In genomic region chr10:99975106-99975829, GRCh38 we compare ENCODE assay signal across 14 cellular contexts. TPM values are rescaled to one million over a fixed set of nuclear protein-coding genes. Genes with fewer than 3 reads are reported as not detected.
DNase-seq lines count a peak whose midpoint lies in the region; ATAC-seq and TF ChIP-seq lines count a peak whose summit lies in the region.
"Had no signal": no experiment of that assay in that cellular context is flagged by ENCODE, and none has a peak within 500 bp of the region (broad histone marks: within the 10 kb centered on the region; RNA-seq: fewer than 3 reads in every experiment).

No MANE protein-coding gene starts in this region.

- peak overlapping the region; percentile 98 for H3K27ac Mint-ChIP-seq in chondrocyte (ENCODE audit: unreplicated experiment)
- H3K27ac Mint-ChIP-seq in activated CD4-positive, alpha-beta T cell treated with anti-CD3 and anti-CD28 coated beads, Interleukin-2, amount 10 ng/mL, durations not matched to agents 7 days and 5 days, result no peak overlapping the region

- no peak overlapping the region for H2AK5ac ChIP-seq in IMR-90 (ENCODE audit: low read depth, low read length)

- TF ChIP-seq CTCF in IMR-90 (conservative IDR thresholded peaks at IDR 0.05; ENCODE audit: low read depth, low read length) (no peak), chondrocyte (IDR thresholded peaks at IDR 0.05) (no peak)

- H3K27me3 Mint-ChIP-seq in chondrocyte (ENCODE audit: low read depth), result no peaks in the 10 kb centered on the region
- H3K27me3 Mint-ChIP-seq in activated CD4-positive, alpha-beta T cell treated with anti-CD3 and anti-CD28 coated beads, Interleukin-2, amount 10 ng/mL, durations not matched to agents 7 days and 5 days, result no peaks in the 10 kb centered on the region

- no peak overlapping the region for H3K27ac ChIP-seq in IMR-90 (ENCODE audit: insufficient read depth, low read length)
- H3K27ac ChIP-seq in skeletal muscle tissue (ENCODE audit: low read depth, low read length), result peak overlapping the region; percentile 68

- peaks cover 8% of the 10 kb centered on the region for H3K4me1 ChIP-seq in IMR-90 (ENCODE audit: control insufficient read depth, insufficient read depth, low read length)
- peaks cover 19 to 26% (median 25%) of the 10 kb centered on the region in 3 donors for H3K4me1 ChIP-seq in skeletal muscle tissue (ENCODE audit: control insufficient read depth in 3 of 3, insufficient read depth in 3 of 3, low read length in 3 of 3)

- H2BK15ac ChIP-seq in IMR-90 (ENCODE audit: low read depth, low read length), result no peak overlapping the region

- H4K20me1 ChIP-seq in IMR-90 (ENCODE audit: insufficient read depth, low read length), result no peaks in the 10 kb centered on the region; the same call in 1 of the 2 replicates

- ATAC-seq in GM18502 (IDR thresholded peaks at IDR 0.05; ENCODE audit: poor library complexity, unreplicated experiment), result peak; percentile 49
- no peak for ATAC-seq in IMR-90 (ENCODE audit: low read depth)
- no peak for ATAC-seq in GM21529 (IDR thresholded peaks at IDR 0.05; ENCODE audit: unreplicated experiment)
- no peak for ATAC-seq in HG02840 (IDR thresholded peaks at IDR 0.05; ENCODE audit: low FRiP score, unreplicated experiment)
- ATAC-seq: left colon had no signal

- no peak overlapping the region for H3K4me2 ChIP-seq in IMR-90 (ENCODE audit: low read depth, low read length)

- H3K36me3 ChIP-seq in IMR-90 (ENCODE audit: control insufficient read depth, insufficient read depth, low read length) (peaks cover 2% of the 10 kb centered on the region; the same call in 1 of the 2 replicates), skeletal muscle tissue (ENCODE audit: control insufficient read depth in 3 of 3, insufficient read depth in 3 of 3, low read length in 3 of 3) (peaks cover 2 to 7% (median 3%) of the 10 kb centered on the region in 3 donors)

- H3K9me3 ChIP-seq in IMR-90 (ENCODE audit: control insufficient read depth, insufficient read depth, low read length) (no peaks in the 10 kb centered on the region), skeletal muscle tissue (ENCODE audit: control insufficient read depth in 3 of 3, low read length in 3 of 3) (no peaks in the 10 kb centered on the region)

- peaks cover 39% of the 10 kb centered on the region for H3K4me1 Mint-ChIP-seq in chondrocyte (ENCODE audit: low read depth)
- no peaks in the 10 kb centered on the region for H3K4me1 Mint-ChIP-seq in activated CD4-positive, alpha-beta T cell treated with anti-CD3 and anti-CD28 coated beads, Interleukin-2, amount 10 ng/mL, durations not matched to agents 7 days and 5 days

- no peak overlapping the region for H3K4ac ChIP-seq in IMR-90 (ENCODE audit: low read depth, low read length)

- dilution Hi-C loops in IMR-90 (cut with HindIII; ENCODE audit: low sequenced_read_pairs, unreplicated experiment), result no loop called here

- H3K9ac ChIP-seq in IMR-90 (ENCODE audit: low read depth, low read length), result no peak overlapping the region
- H3K9ac ChIP-seq in skeletal muscle tissue (ENCODE audit: low read depth in 1 of 3, low read length in 3 of 3), result no peak overlapping the region

- H2AFZ ChIP-seq in IMR-90 (replicated peaks; ENCODE audit: low read length, poor library complexity), result no peak overlapping the region

- no peaks in the 10 kb centered on the region for H3K9me3 Mint-ChIP-seq in chondrocyte (ENCODE audit: low read depth)
- no peaks in the 10 kb centered on the region for H3K9me3 Mint-ChIP-seq in activated CD4-positive, alpha-beta T cell treated with anti-CD3 and anti-CD28 coated beads, Interleukin-2, amount 10 ng/mL, durations not matched to agents 7 days and 5 days

- TF ChIP-seq POLR2A in IMR-90 (IDR thresholded peaks at IDR 0.05; ENCODE audit: low read depth, low read length), result no peak

- H3K56ac ChIP-seq in IMR-90 (ENCODE audit: extremely low read depth, insufficient read depth, low read length), result no peak overlapping the region

- H3K14ac ChIP-seq in IMR-90 (replicated peaks; ENCODE audit: low read depth, low read length), result no peak overlapping the region

- no peak overlapping the region for H3K18ac ChIP-seq in IMR-90 (ENCODE audit: low read depth, low read length)

- peaks cover 8% of the 10 kb centered on the region for H3K36me3 Mint-ChIP-seq in chondrocyte (ENCODE audit: low read depth)
- H3K36me3 Mint-ChIP-seq in activated CD4-positive, alpha-beta T cell treated with anti-CD3 and anti-CD28 coated beads, Interleukin-2, amount 10 ng/mL, durations not matched to agents 7 days and 5 days (ENCODE audit: low read depth), result peaks cover 2% of the 10 kb centered on the region

- in situ Hi-C loops in IMR-90 (cut with MboI; ENCODE audit: low sequenced_read_pairs), result no loop called here

- intact Hi-C loops in IMR-90 (cut with micrococcal nuclease), result loop anchor here (5.0 kb wide), 1 partner anchor 212 kb away; the partner anchor contains the start of gene ERLIN1

- POLR2A ChIA-PET in IMR-90 (lab: Charles Lee; ENCODE audit: unreplicated experiment), result interaction anchor here (0.5 kb wide), 1 partner anchor 48 kb away, joined by 3 read pairs; no protein-coding TSS in a partner anchor
- POLR2A ChIA-PET in activated CD4-positive, alpha-beta T cell treated with anti-CD3 and anti-CD28 coated beads, Interleukin-2, amount 10 ng/mL, durations not matched to agents 7 days and 5 days (lab: Charles Lee), result no interaction called here

- no peak overlapping the region for H2AK9ac ChIP-seq in IMR-90 (replicated peaks; ENCODE audit: low read depth, low read length, poor library complexity)

- no peak for DNase-seq in IMR-90
- no peak for DNase-seq in chondrocyte (ENCODE audit: low spot score)
- DNase-seq in activated CD4-positive, alpha-beta T cell treated with anti-CD3 and anti-CD28 coated beads, Interleukin-2, amount 10 ng/mL, durations not matched to agents 7 days and 5 days, result no peak
- DNase-seq in amygdala (lab: John Stamatoyannopoulos, UW), result no peak
- DNase-seq: dermis blood vessel endothelial cell; left colon; NCI-H446; nucleus accumbens; SHP77; stimulated activated naive CD4-positive, alpha-beta T cell treated with Interleukin-2 at 50 U/mL for 16 hours had no signal

- H4K91ac ChIP-seq in IMR-90 (ENCODE audit: insufficient read depth, low read depth, low read length), result no peak overlapping the region; the same call in 1 of the 2 replicates

- H3K23ac ChIP-seq in IMR-90 (ENCODE audit: low read depth, low read length), result no peak overlapping the region

- H4K5ac ChIP-seq in IMR-90 (ENCODE audit: low read depth, low read length), result no peak overlapping the region

- H4K8ac ChIP-seq in IMR-90 (ENCODE audit: low read depth in 2 of 2, low read length in 2 of 2), result no peak overlapping the region

- peak overlapping the region; percentile 95 for H2BK5ac ChIP-seq in IMR-90 (ENCODE audit: low read depth, low read length, poor library complexity, severe bottlenecking)

- BruUV-seq in IMR-90 (replicated peaks; lab: Mats Ljungman, UMichigan), result no TSS peak

- peaks cover 27 to 71% of the 10 kb centered on the region in 2 experiments for H3K79me1 ChIP-seq in IMR-90 (ENCODE audit: low read depth in 1 of 2, low read length in 2 of 2)

- H2BK20ac ChIP-seq in IMR-90 (ENCODE audit: low read depth, low read length), result no peak overlapping the region

- H3K4me3 ChIP-seq in IMR-90 (ENCODE audit: insufficient read depth, low read depth, low read length) (no peak overlapping the region), skeletal muscle tissue (ENCODE audit: low read length in 3 of 3) (no peak overlapping the region)

- TF ChIP-seq RAD21 in IMR-90 (IDR thresholded peaks at IDR 0.05; ENCODE audit: low read length), result no peak

- CTCF ChIA-PET in IMR-90 (lab: Yijun Ruan, JAX), result interaction anchor here (0.8 to 1.6 kb wide), 6 partner anchors 10 to 121 kb away, joined by 3 to 5 read pairs (median 4); partner anchors contain the start of gene DNMBP
- CTCF ChIA-PET in activated CD4-positive, alpha-beta T cell treated with anti-CD3 and anti-CD28 coated beads, Interleukin-2, amount 10 ng/mL, durations not matched to agents 7 days and 5 days (lab: Charles Lee), result no interaction called here

- WGBS in IMR-90 (ENCODE audit: extremely low coverage in 2 of 2, insufficient read length in 1 of 2), 2 experiments, result 100% methylated on average over 1 of the region's 8 CpGs; no CpG with 5 or more reads in 1 of the 2 experiments

- no peak overlapping the region for H2BK120ac ChIP-seq in IMR-90 (ENCODE audit: low read depth, low read length)

- no peaks in the 10 kb centered on the region for H3K27me3 ChIP-seq in IMR-90 (ENCODE audit: control insufficient read depth, insufficient read depth, low read length)
- H3K27me3 ChIP-seq in skeletal muscle tissue (ENCODE audit: control insufficient read depth in 3 of 3, insufficient read depth in 3 of 3, low read length in 3 of 3), result no peaks in the 10 kb centered on the region

- no peak overlapping the region for H3K4me3 Mint-ChIP-seq in chondrocyte (ENCODE audit: unreplicated experiment)
- no peak overlapping the region for H3K4me3 Mint-ChIP-seq in activated CD4-positive, alpha-beta T cell treated with anti-CD3 and anti-CD28 coated beads, Interleukin-2, amount 10 ng/mL, durations not matched to agents 7 days and 5 days

- H3K9me1 ChIP-seq in IMR-90 (ENCODE audit: insufficient read depth, low read length), result peaks cover 9% of the 10 kb centered on the region

TF ChIP-seq in IMR-90, 13 proteins besides CTCF, POLR2A, EP300 and RAD21:
- TF ChIP-seq BHLHE40 (IDR thresholded peaks at IDR 0.05; ENCODE audit: low read depth, low read length), result no peak

RNA-seq across cellular contexts. Expression of gene DNMBP, which starts 34.5 kb away (rescaled TPM):
- total RNA-seq in IMR-90 (2012; rRNA removed) (10.9 and 13.6 TPM in 2 replicates), chondrocyte (10.9 to 13.4 TPM (median 11.7 TPM) in 3 replicates), skeletal muscle tissue (15.1 TPM)
- polyA plus RNA-seq in IMR-90 (2012; rRNA removed), result 13.6 and 14.3 TPM in 2 replicates
- polyA plus RNA-seq in IMR-90 (2012; cell fraction: cytosol; rRNA removed), result 6.4 and 7.7 TPM in 2 replicates
- polyA plus RNA-seq in IMR-90 (2012; cell fraction: nucleus; rRNA removed; ENCODE audit: low replicate concordance), result 22.1 and 44.3 TPM in 2 replicates
- 1 to 10 TPM; 2.9 to 3.2 TPM for total RNA-seq in activated CD4-positive, alpha-beta T cell treated with anti-CD3 and anti-CD28 coated beads, Interleukin-2, amount 10 ng/mL, durations not matched to agents 7 days and 5 days
